In the genomic region with DNA sequence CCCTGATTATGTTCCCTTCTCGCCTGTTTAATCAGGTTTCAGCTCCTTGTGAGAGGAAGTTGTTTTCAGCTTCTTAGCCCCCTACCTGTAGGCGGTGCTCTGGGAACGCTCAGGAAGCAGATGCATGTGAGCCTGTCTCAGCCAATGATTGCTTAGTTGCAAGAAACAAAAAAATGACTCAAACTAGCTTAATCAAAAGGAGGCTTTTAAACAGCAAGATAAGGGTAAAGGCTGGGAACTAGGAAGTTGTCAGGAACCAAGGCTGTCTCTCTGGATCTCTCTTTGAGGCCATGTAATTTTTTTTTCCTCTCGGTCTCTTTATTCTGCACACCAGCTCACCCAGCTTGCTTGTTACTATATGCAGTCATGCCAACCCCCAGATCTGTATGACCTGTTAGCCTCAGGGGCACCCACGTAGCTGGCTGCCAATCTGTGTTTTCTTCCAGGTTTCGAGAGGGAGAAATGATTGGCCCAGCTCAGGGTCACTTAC, we compare ENCODE assay signal across 8 cellular contexts.
A peak's percentile ranks its signal among the peaks of the same experiment; 100 is the strongest.
DNase-seq lines count a peak whose midpoint lies in the region; ATAC-seq, FAIRE-seq and TF ChIP-seq lines count a peak whose summit lies in the region.

No MANE protein-coding gene starts in this region.

- H3K9ac ChIP-seq in kidney (ENCODE audit: low read length in 2 of 2), result no peak overlapping the region

- H3K4me3 ChIP-seq in GM12864 (ENCODE audit: low read depth, low read length) (no peak overlapping the region), astrocyte of the cerebellum (ENCODE audit: low read depth, low read length) (no peak overlapping the region), kidney (ENCODE audit: low read length in 2 of 2) (no peak overlapping the region)

- DNase-seq in GM12864 (ENCODE audit: low read depth) (no peak), NCI-H2107 treated with DMSO at 0.1 percent for 48 hours (lab: John Stamatoyannopoulos, UW; ENCODE audit: unreplicated experiment) (peak; percentile 12), astrocyte of the cerebellum (ENCODE audit: low read depth) (no peak), kidney (no peak), NCI-H2227 treated with DMSO at 0.1 percent for 48 hours (lab: John Stamatoyannopoulos, UW) (no peak)
- DNase-seq in natural killer cell treated with Interleukin-12 subunit alpha and Interleukin-12 subunit beta and Interleukin-15 and Interleukin-18, amount 100 ng/mL, for 72 hours (ENCODE audit: low spot score), result no peak

- peaks cover 4% of the 10 kb centered on the region for H3K36me3 Mint-ChIP-seq in natural killer cell treated with Interleukin-12 subunit alpha and Interleukin-12 subunit beta and Interleukin-15 and Interleukin-18, amount 100 ng/mL, for 72 hours

- H3K27me3 Mint-ChIP-seq in natural killer cell treated with Interleukin-12 subunit alpha and Interleukin-12 subunit beta and Interleukin-15 and Interleukin-18, amount 100 ng/mL, for 72 hours, result no peaks in the 10 kb centered on the region

- H3K9me3 Mint-ChIP-seq in natural killer cell treated with Interleukin-12 subunit alpha and Interleukin-12 subunit beta and Interleukin-15 and Interleukin-18, amount 100 ng/mL, for 72 hours, result no peaks in the 10 kb centered on the region

- H3K4me1 ChIP-seq in kidney (ENCODE audit: control insufficient read depth in 1 of 2, insufficient read depth in 1 of 2, low read depth in 1 of 2, low read length in 2 of 2), result peaks cover 5 to 7% of the 10 kb centered on the region in 2 donors

- ATAC-seq in GM21576 (IDR thresholded peaks at IDR 0.05; ENCODE audit: unreplicated experiment) (no peak), GM21381 (IDR thresholded peaks at IDR 0.05; ENCODE audit: unreplicated experiment) (no peak)
- no peak for ATAC-seq in natural killer cell treated with Interleukin-12 subunit alpha and Interleukin-12 subunit beta and Interleukin-15 and Interleukin-18, amount 100 ng/mL, for 72 hours

- H3K4me1 Mint-ChIP-seq in natural killer cell treated with Interleukin-12 subunit alpha and Interleukin-12 subunit beta and Interleukin-15 and Interleukin-18, amount 100 ng/mL, for 72 hours (ENCODE audit: low read depth in 2 of 2), result peaks cover 15 to 23% of the 10 kb centered on the region in 2 donors

- peaks cover 7 to 15% of the 10 kb centered on the region in 2 donors for H3K36me3 ChIP-seq in kidney (ENCODE audit: control insufficient read depth in 1 of 2, insufficient read depth in 2 of 2, low read length in 2 of 2)

- no peaks in the 10 kb centered on the region for H3K9me3 ChIP-seq in kidney (ENCODE audit: control insufficient read depth in 1 of 2, low read length in 2 of 2)

- no peak overlapping the region for H3K4me3 Mint-ChIP-seq in natural killer cell treated with Interleukin-12 subunit alpha and Interleukin-12 subunit beta and Interleukin-15 and Interleukin-18, amount 100 ng/mL, for 72 hours

- FAIRE-seq in kidney (lab: Jason Lieb, UNC), result no peak

- intact Hi-C loops in kidney (cut with DNase I), result no loop called here

- in situ Hi-C loops in astrocyte of the cerebellum (cut with HindIII; ENCODE audit: low sequenced_read_pairs), result no loop called here

- H3K27ac Mint-ChIP-seq in natural killer cell treated with Interleukin-12 subunit alpha and Interleukin-12 subunit beta and Interleukin-15 and Interleukin-18, amount 100 ng/mL, for 72 hours, result peak overlapping the region in 1 of 2 donors; percentile 68

- H3K27ac ChIP-seq in kidney (ENCODE audit: low read depth in 2 of 2, low read length in 2 of 2), result peak overlapping the region; percentile 7 to 55

- TF ChIP-seq CTCF in GM12864 (IDR thresholded peaks at IDR 0.05; ENCODE audit: low read depth, low read length, missing control alignments) (peak; percentile 3), astrocyte of the cerebellum (IDR thresholded peaks at IDR 0.05; ENCODE audit: low read depth, low read length, missing control alignments) (peak; percentile 37), kidney (IDR thresholded peaks at IDR 0.05; ENCODE audit: borderline replicate concordance, extremely low read depth, insufficient read depth) (peak; percentile 32)
